In the genomic region with DNA sequence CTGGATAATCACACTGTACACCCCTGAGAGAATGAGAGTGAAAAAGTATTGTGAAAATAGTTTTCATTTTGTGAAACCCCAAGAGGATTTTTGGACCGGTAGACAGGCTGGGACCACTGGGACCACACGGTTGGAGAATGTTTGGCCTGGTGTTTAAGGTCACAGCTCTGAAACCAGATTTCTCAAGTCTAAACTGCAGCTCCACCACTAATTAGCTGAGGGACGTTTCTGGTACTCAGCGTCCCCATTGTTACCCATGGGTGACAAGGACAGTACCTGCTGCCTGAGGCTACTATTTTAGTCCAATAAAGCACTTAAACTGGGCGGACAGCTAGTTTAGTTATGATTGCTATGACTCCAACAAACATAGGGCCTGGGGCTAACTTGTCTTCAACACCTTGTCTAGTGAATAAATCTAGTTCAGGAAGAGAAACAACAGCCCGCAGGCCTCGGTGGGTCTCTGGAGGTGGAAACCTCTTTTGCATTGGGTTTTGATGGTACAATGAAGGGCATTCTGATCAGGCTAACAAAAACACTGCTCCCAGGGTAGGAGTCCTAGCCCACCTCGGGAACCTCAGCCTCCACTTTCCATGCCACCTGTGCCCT, we compare ENCODE assay signal across 8 cellular contexts. TPM values are rescaled to one million over a fixed set of nuclear protein-coding genes. Genes with fewer than 3 reads are reported as not detected.
DNase-seq lines count a peak whose midpoint lies in the region; ATAC-seq and TF ChIP-seq lines count a peak whose summit lies in the region.

No MANE protein-coding gene starts in this region.

- peaks cover 5% of the 10 kb centered on the region for H3K4me1 ChIP-seq in stomach smooth muscle (ENCODE audit: control insufficient read depth, insufficient read depth, low read length)

- peak overlapping the region; percentile 93 for H3K27ac ChIP-seq in stomach smooth muscle (ENCODE audit: low read length)

- H3K36me3 ChIP-seq in stomach smooth muscle (ENCODE audit: control insufficient read depth in 2 of 2, insufficient read depth in 2 of 2, low read length in 2 of 2) = peaks cover 3 to 9% of the 10 kb centered on the region in 2 donors

- H3K4me3 Mint-ChIP-seq in activated CD8-positive, alpha-beta T cell treated with anti-CD3 and anti-CD28 coated beads, Interleukin-2, amount 10 ng/mL, durations not matched to agents 7 days and 5 days = peak overlapping the region; percentile 91

- POLR2A ChIA-PET in activated CD8-positive, alpha-beta T cell treated with anti-CD3 and anti-CD28 coated beads, Interleukin-2, amount 10 ng/mL, durations not matched to agents 7 days and 5 days (lab: Charles Lee) = interaction anchor here (0.9 to 3.4 kb wide), 5 partner anchors 13 to 152 kb away, joined by 3 to 42 read pairs (median 4); a partner anchor contains a TSS

- peaks cover 36% of the 10 kb centered on the region for H3K36me3 Mint-ChIP-seq in activated CD8-positive, alpha-beta T cell treated with anti-CD3 and anti-CD28 coated beads, Interleukin-2, amount 10 ng/mL, durations not matched to agents 7 days and 5 days (ENCODE audit: low read depth)

- H3K9me3 ChIP-seq in iPS-18c (ENCODE audit: control insufficient read depth, insufficient read depth, low read length) = peaks cover 2% of the 10 kb centered on the region
- no peaks in the 10 kb centered on the region for H3K9me3 ChIP-seq in stomach smooth muscle (ENCODE audit: control insufficient read depth in 2 of 2, low read length in 2 of 2)

- H3K4me1 Mint-ChIP-seq in activated CD8-positive, alpha-beta T cell treated with anti-CD3 and anti-CD28 coated beads, Interleukin-2, amount 10 ng/mL, durations not matched to agents 7 days and 5 days (ENCODE audit: low read depth) = peaks cover 23% of the 10 kb centered on the region

- no peak for TF ChIP-seq CTCF in GM10266 (IDR thresholded peaks at IDR 0.05; ENCODE audit: control insufficient read depth, insufficient read depth, low read depth, missing control alignments)

- H3K27me3 ChIP-seq in stomach smooth muscle (ENCODE audit: control insufficient read depth in 1 of 2, insufficient read depth in 2 of 2, low read length in 2 of 2) = peaks cover 0 to 12% of the 10 kb centered on the region in 2 donors

- peak overlapping the region; percentile 99 for H3K27ac Mint-ChIP-seq in activated CD8-positive, alpha-beta T cell treated with anti-CD3 and anti-CD28 coated beads, Interleukin-2, amount 10 ng/mL, durations not matched to agents 7 days and 5 days

- DNase-seq in DMS53 (lab: John Stamatoyannopoulos, UW) (peak; percentile 48), DMS53 treated with DMSO at 0.1 percent for 48 hours (lab: John Stamatoyannopoulos, UW; ENCODE audit: unreplicated experiment) (no peak), GM10266 (ENCODE audit: extremely low spot score) (no peak), HK-2 (ENCODE audit: unreplicated experiment) (no peak)
- DNase-seq in activated CD8-positive, alpha-beta T cell treated with anti-CD3 and anti-CD28 coated beads, Interleukin-2, amount 10 ng/mL, durations not matched to agents 7 days and 5 days = no peak

- no peak for ATAC-seq in activated CD8-positive, alpha-beta T cell treated with anti-CD3 and anti-CD28 coated beads, Interleukin-2, amount 10 ng/mL, durations not matched to agents 7 days and 5 days
- ATAC-seq in GM21360 (IDR thresholded peaks at IDR 0.05; ENCODE audit: unreplicated experiment) = no peak

- no peaks in the 10 kb centered on the region for H3K27me3 Mint-ChIP-seq in activated CD8-positive, alpha-beta T cell treated with anti-CD3 and anti-CD28 coated beads, Interleukin-2, amount 10 ng/mL, durations not matched to agents 7 days and 5 days (ENCODE audit: low read depth)

- CTCF ChIA-PET in activated CD8-positive, alpha-beta T cell treated with anti-CD3 and anti-CD28 coated beads, Interleukin-2, amount 10 ng/mL, durations not matched to agents 7 days and 5 days (lab: Charles Lee) = interaction anchor here (0.6 kb wide), 1 partner anchor 152 kb away, joined by 4 read pairs; no protein-coding TSS in a partner anchor

- H3K9ac ChIP-seq in stomach smooth muscle (ENCODE audit: low read length in 2 of 2) = peak overlapping the region; percentile 67 to 87

- H3K9me3 Mint-ChIP-seq in activated CD8-positive, alpha-beta T cell treated with anti-CD3 and anti-CD28 coated beads, Interleukin-2, amount 10 ng/mL, durations not matched to agents 7 days and 5 days (ENCODE audit: insufficient read depth) = no peaks in the 10 kb centered on the region

- H3K4me3 ChIP-seq in iPS-18c (ENCODE audit: insufficient read depth, low read depth, low read length) (peak overlapping the region; percentile 90), stomach smooth muscle (ENCODE audit: low read length in 2 of 2) (peak overlapping the region; percentile 66 to 79)

RNA-seq across cellular contexts. Expression of a gene that starts 0.5 kb away (rescaled TPM):
- 10 to 100 TPM; 55.3 to 60.9 TPM for total RNA-seq in activated CD8-positive, alpha-beta T cell treated with anti-CD3 and anti-CD28 coated beads, Interleukin-2, amount 10 ng/mL, durations not matched to agents 7 days and 5 days

RNA-seq across cellular contexts. Expression of a gene that starts 13.8 kb away (rescaled TPM):
- 10 to 100 TPM; 64.3 to 74.7 TPM for total RNA-seq in activated CD8-positive, alpha-beta T cell treated with anti-CD3 and anti-CD28 coated beads, Interleukin-2, amount 10 ng/mL, durations not matched to agents 7 days and 5 days

RNA-seq across cellular contexts. Expression of a gene that starts 38.7 kb away (rescaled TPM):
- total RNA-seq in activated CD8-positive, alpha-beta T cell treated with anti-CD3 and anti-CD28 coated beads, Interleukin-2, amount 10 ng/mL, durations not matched to agents 7 days and 5 days = 100 to 1,000 TPM; 186 to 189 TPM
